Comparison of ENCODE assay signal across 30 cellular contexts in genomic region chr1:76080552-76081093, GRCh38.
DNase-seq lines count a peak whose midpoint lies in the region; ATAC-seq and TF ChIP-seq lines count a peak whose summit lies in the region.
"Had no signal": no experiment of that assay in that cellular context is flagged by ENCODE, and none has a peak within 500 bp of the region (broad histone marks: within the 10 kb centered on the region; RNA-seq: fewer than 3 reads in every experiment).

No MANE protein-coding gene starts in this region.

- in situ Hi-C loops in KBM-7 (cut with MboI; ENCODE audit: low pct_unique_long_range_greater_than_20kb, low sequenced_read_pairs), result no loop called here

- H3K9me3 Mint-ChIP-seq in nephron progenitor cell, result no peaks in the 10 kb centered on the region
- H3K9me3 Mint-ChIP-seq: effector memory CD8-positive, alpha-beta T cell; neural progenitor cell; T-helper 2 cell treated with Interferon-gamma antibody and Interleukin-4, amounts not matched to agents 5 μg/mL and 100 μg/mL, for 36 hours had no signal

- H3K4me1 ChIP-seq in BLaER1 treated with 17β-estradiol and CSF1 and Interleukin-3, amounts not matched to agents 10 nM and 100 nM, result peaks cover 53 to 88% (median 70%) of the 10 kb centered on the region in 10 experiments
- H3K4me1 ChIP-seq: right atrium auricular region had no signal

- peaks cover 72% of the 10 kb centered on the region for H3K4me1 Mint-ChIP-seq in nephron progenitor cell

- peaks cover 0 to 20% (median 0%) of the 10 kb centered on the region in 11 experiments; a peak in 3 of 22 replicates for H3K27me3 ChIP-seq in BLaER1 treated with 17β-estradiol and CSF1 and Interleukin-3, amounts not matched to agents 10 nM and 100 nM
- H3K27me3 ChIP-seq: neural progenitor cell, right atrium auricular region, transverse colon had no signal

- no peak for TF ChIP-seq CTCF in nephron progenitor cell (IDR thresholded peaks at IDR 0.05)

- no peaks in the 10 kb centered on the region for H3K36me3 Mint-ChIP-seq in nephron progenitor cell (ENCODE audit: low read depth)
- H3K36me3 Mint-ChIP-seq: neural progenitor cell had no signal

- peak overlapping the region in 5 of 11 experiments; percentile 6 to 39 (median 22); a peak in 6 of 22 replicates for H3K27ac ChIP-seq in BLaER1 treated with 17β-estradiol and CSF1 and Interleukin-3, amounts not matched to agents 10 nM and 100 nM
- H3K27ac ChIP-seq: 22Rv1, coronary artery, neural progenitor cell, right atrium auricular region, transverse colon had no signal

- no peaks in the 10 kb centered on the region for H3K9me3 ChIP-seq in BLaER1 treated with 17β-estradiol and CSF1 and Interleukin-3, amounts not matched to agents 10 nM and 100 nM (replicated peaks in 1 of 11)
- H3K9me3 ChIP-seq: right atrium auricular region, transverse colon had no signal

- peaks cover 3% of the 10 kb centered on the region for H3K27me3 Mint-ChIP-seq in nephron progenitor cell (ENCODE audit: low read depth, poor library complexity)

- H4K20me1 ChIP-seq in BLaER1 treated with 17β-estradiol and CSF1 and Interleukin-3, amounts not matched to agents 10 nM and 100 nM, result peaks cover 0 to 55% (median 38%) of the 10 kb centered on the region in 11 experiments; a peak in 16 of 22 replicates

- H3K27ac Mint-ChIP-seq in nephron progenitor cell, result peak overlapping the region; percentile 12
- H3K27ac Mint-ChIP-seq: effector memory CD8-positive, alpha-beta T cell; neural progenitor cell; T-helper 2 cell treated with Interferon-gamma antibody and Interleukin-4, amounts not matched to agents 5 μg/mL and 100 μg/mL, for 36 hours had no signal

- H3K9ac ChIP-seq in BLaER1 treated with 17β-estradiol and CSF1 and Interleukin-3, amounts not matched to agents 10 nM and 100 nM, result no peak overlapping the region
- H3K9ac ChIP-seq: neural progenitor cell had no signal

- no peak overlapping the region for H3K4me3 Mint-ChIP-seq in nephron progenitor cell
- H3K4me3 Mint-ChIP-seq: effector memory CD8-positive, alpha-beta T cell; neural progenitor cell; T-helper 2 cell treated with Interferon-gamma antibody and Interleukin-4, amounts not matched to agents 5 μg/mL and 100 μg/mL, for 36 hours had no signal

- no peak overlapping the region for H3K4me3 ChIP-seq in BLaER1 treated with 17β-estradiol and CSF1 and Interleukin-3, amounts not matched to agents 10 nM and 100 nM
- H3K4me3 ChIP-seq: coronary artery, neural progenitor cell, right atrium auricular region, transverse colon had no signal

- DNase-seq in DMS 273 (lab: John Stamatoyannopoulos, UW; ENCODE audit: unreplicated experiment) (peak; percentile 16), DMS 273 treated with DMSO at 0.1 percent for 48 hours (lab: John Stamatoyannopoulos, UW) (no peak), nephron progenitor cell (no peak), KBM-7 (no peak)
- DNase-seq: activated CD4-positive, alpha-beta T cell treated with anti-CD3 and anti-CD28 coated beads for 48 hours; activated CD8-positive, alpha-beta memory T cell treated with anti-CD3 and anti-CD28 coated beads for 24 hours; activated gamma-delta T cell; activated T-cell treated with anti-CD3 and anti-CD28 coated beads, Interleukin-2, amount 50 U/mL, for 1 hour; caudate nucleus; DMS53; effector memory CD8-positive, alpha-beta T cell; erythroblast; left colon; NCI-H1436 treated with DMSO at 0.1 percent for 48 hours; NCI-H2107; NCI-H510A; posterior cingulate gyrus; Right ventricle myocardium superior; small intestine; transverse colon had no signal

- ATAC-seq in SK-N-SH treated with all-trans-retinoic acid at 6 μM for 48 hours (peak; percentile 66), GM21447 (IDR thresholded peaks at IDR 0.05; ENCODE audit: unreplicated experiment) (no peak), GM18519 (IDR thresholded peaks at IDR 0.05; ENCODE audit: low FRiP score, unreplicated experiment) (no peak)
- ATAC-seq: effector memory CD8-positive, alpha-beta T cell; left colon; Panc1 had no signal

- peak overlapping the region; percentile 4 to 72 (median 46); a peak in 19 of 22 replicates for H3K4me2 ChIP-seq in BLaER1 treated with 17β-estradiol and CSF1 and Interleukin-3, amounts not matched to agents 10 nM and 100 nM

- H3K36me3 ChIP-seq in BLaER1 treated with 17β-estradiol and CSF1 and Interleukin-3, amounts not matched to agents 10 nM and 100 nM, result no peaks in the 10 kb centered on the region; a peak in 1 of 22 replicates
- H3K36me3 ChIP-seq: neural progenitor cell, right atrium auricular region, transverse colon had no signal

TF ChIP-seq in SK-N-SH treated with all-trans-retinoic acid at 6 μM for 48 hours, 23 proteins besides CTCF, POLR2A, EP300 and RAD21:
- TF ChIP-seq SNAI2 (CRISPR knock-in tag; IDR thresholded peaks at IDR 0.05) (no peak), ARNTL (CRISPR knock-in tag; IDR thresholded peaks at IDR 0.05; ENCODE audit: borderline replicate concordance, low read depth) (no peak), ZFP30 (CRISPR knock-in tag; IDR thresholded peaks at IDR 0.05) (no peak), CSDC2 (CRISPR knock-in tag; IDR thresholded peaks at IDR 0.05) (no peak), ZNF565 (CRISPR knock-in tag; conservative IDR thresholded peaks at IDR 0.05; ENCODE audit: low read depth) (no peak), ZNF8 (CRISPR knock-in tag; IDR thresholded peaks at IDR 0.05) (no peak), PPARA (CRISPR knock-in tag; IDR thresholded peaks at IDR 0.05; ENCODE audit: borderline replicate concordance) (no peak), ZFP3 (CRISPR knock-in tag; IDR thresholded peaks at IDR 0.05) (no peak), BACH2 (CRISPR knock-in tag; IDR thresholded peaks at IDR 0.05; ENCODE audit: borderline replicate concordance) (no peak), PATZ1 (CRISPR knock-in tag; IDR thresholded peaks at IDR 0.05; ENCODE audit: borderline replicate concordance) (no peak), ZC3H10 (CRISPR knock-in tag; IDR thresholded peaks at IDR 0.05) (no peak), TOX (CRISPR knock-in tag; IDR thresholded peaks at IDR 0.05; ENCODE audit: borderline replicate concordance) (no peak), CREB5 (CRISPR knock-in tag; IDR thresholded peaks at IDR 0.05; ENCODE audit: low read depth) (no peak), OSR1 (CRISPR knock-in tag; IDR thresholded peaks at IDR 0.05) (no peak), TSHZ2 (CRISPR knock-in tag; IDR thresholded peaks at IDR 0.05) (no peak)
